29 cellular contexts compared by ENCODE assay signal in genomic region chr2:215361211-215361875, GRCh38. TPM values are rescaled to one million over a fixed set of nuclear protein-coding genes. Genes with fewer than 3 reads are reported as not detected.
DNase-seq lines count a peak whose midpoint lies in the region; ATAC-seq, FAIRE-seq and TF ChIP-seq lines count a peak whose summit lies in the region.
"Had no signal": no experiment of that assay in that cellular context is flagged by ENCODE, and none has a peak within 500 bp of the region (broad histone marks: within the 10 kb centered on the region; RNA-seq: fewer than 3 reads in every experiment).

No MANE protein-coding gene starts in this region.

- no peak for FAIRE-seq in HepG2 (lab: Jason Lieb, UNC)
- FAIRE-seq in K562 (lab: Jason Lieb, UNC): no peak
- FAIRE-seq: G401.6 had no signal

- no peaks in the 10 kb centered on the region for H3K9me1 ChIP-seq in K562 (ENCODE audit: control insufficient read depth, insufficient read depth, low read length)

- H3K27me3 ChIP-seq in HepG2 (ENCODE audit: control insufficient read depth in 1 of 2, insufficient read depth in 2 of 2, low read length in 2 of 2) (no peaks in the 10 kb centered on the region), right lobe of liver (no peaks in the 10 kb centered on the region), K562 (ENCODE audit: control insufficient read depth in 2 of 2, insufficient read depth in 2 of 2, low read length in 2 of 2) (no peaks in the 10 kb centered on the region)
- H3K27me3 ChIP-seq: body of pancreas, gastroesophageal sphincter, hepatocyte, stomach, thyroid gland, vagina had no signal

- ATAC-seq in HepG2: no peak
- ATAC-seq in right lobe of liver: no peak
- peak; percentile 30; the same call in 2 of the 3 replicates for ATAC-seq in K562
- ATAC-seq in HG02852 (IDR thresholded peaks at IDR 0.05; ENCODE audit: unreplicated experiment): no peak
- ATAC-seq in HG02623 (IDR thresholded peaks at IDR 0.05; ENCODE audit: unreplicated experiment): no peak
- ATAC-seq: activated naive CD8-positive, alpha-beta T cell treated with anti-CD3 and anti-CD28 coated beads, Interleukin-2, amount 50 U/mL, for 24 hours; body of pancreas; gastroesophageal sphincter; naive thymus-derived CD4-positive, alpha-beta T cell had no signal

- H3K4me1 ChIP-seq in HepG2 (ENCODE audit: insufficient read depth, low read length) (no peaks in the 10 kb centered on the region), right lobe of liver (no peaks in the 10 kb centered on the region), K562 (replicated peaks in 1 of 2; ENCODE audit: control insufficient read depth in 2 of 2, insufficient read depth in 2 of 2, low read length in 2 of 2) (peaks cover 0 to 6% of the 10 kb centered on the region in 2 experiments; a peak in 3 of 5 replicates)
- H3K4me1 ChIP-seq: body of pancreas, gastroesophageal sphincter, stomach, thyroid gland, vagina had no signal

- BruUV-seq in HepG2 (replicated peaks; lab: Mats Ljungman, UMichigan): TSS peak; percentile 77
- BruUV-seq in K562 (replicated peaks; lab: Mats Ljungman, UMichigan): no TSS peak

- TF ChIP-seq RAD21 in HepG2 (CRISPR knock-in tag; IDR thresholded peaks at IDR 0.05) (no peak), K562 (CRISPR knock-in tag; conservative IDR thresholded peaks at IDR 0.05 in 1 of 2, IDR thresholded peaks at IDR 0.05 in 1 of 2) (no peak)

- CTCF ChIA-PET in HepG2 (lab: Yijun Ruan, JAX; ENCODE audit: low intra/inter-chr PET ratio, low total read pairs) (no interaction called here), K562 (lab: Yijun Ruan, JAX; ENCODE audit: low intra/inter-chr PET ratio) (no interaction called here)

- 99% methylated on average over 4 of the region's 4 CpGs for WGBS in HepG2 (ENCODE audit: low lambda C conversion rate)
- 92% methylated on average over 4 of the region's 4 CpGs for WGBS in right lobe of liver (ENCODE audit: insufficient coverage, low coverage, low lambda C conversion rate, missing lambda C conversion rate)
- 70% methylated on average over 3 of the region's 4 CpGs for WGBS in K562 (ENCODE audit: insufficient coverage, low coverage, missing lambda C conversion rate)

- TF ChIP-seq POLR2A in HepG2 (IDR thresholded peaks at IDR 0.05; ENCODE audit: insufficient read depth in 1 of 2, low read depth in 2 of 2, low read length in 2 of 2) (0 out of 4 replicates have a peak, but pooled peaks of 1 of the 2 experiments have one; percentile 23), right lobe of liver (IDR thresholded peaks at IDR 0.05) (no peak), K562 (conservative IDR thresholded peaks at IDR 0.05) (no peak)

- H3K4me2 ChIP-seq in HepG2 (ENCODE audit: low read depth, low read length): no peak overlapping the region
- no peak overlapping the region for H3K4me2 ChIP-seq in K562 (ENCODE audit: insufficient read depth, low read length)
- H3K4me2 ChIP-seq: hepatocyte had no signal

- no peaks in the 10 kb centered on the region for H3K9me3 ChIP-seq in HepG2 (ENCODE audit: low read length)
- no peaks in the 10 kb centered on the region for H3K9me3 ChIP-seq in right lobe of liver
- H3K9me3 ChIP-seq in K562 (replicated peaks; ENCODE audit: control insufficient read depth, insufficient read depth, low read depth, low read length): no peaks in the 10 kb centered on the region
- H3K9me3 ChIP-seq: body of pancreas, gastroesophageal sphincter, stomach, thyroid gland, vagina had no signal

- TF ChIP-seq EP300 in HepG2 (IDR thresholded peaks at IDR 0.05; ENCODE audit: low read depth in 2 of 2, low read length in 2 of 2) (no peak), HepG2 (CRISPR knock-in tag; IDR thresholded peaks at IDR 0.05; ENCODE audit: borderline replicate concordance) (no peak), K562 (IDR thresholded peaks at IDR 0.05; ENCODE audit: low read length) (no peak)

- H3K79me2 ChIP-seq in HepG2 (ENCODE audit: insufficient read depth, low read length): no peaks in the 10 kb centered on the region
- no peaks in the 10 kb centered on the region for H3K79me2 ChIP-seq in K562 (ENCODE audit: control insufficient read depth, insufficient read depth, low read length)
- H3K79me2 ChIP-seq: hepatocyte had no signal

- intact Hi-C loops in HepG2 (cut with micrococcal nuclease; ENCODE audit: unreplicated experiment): no loop called here
- intact Hi-C loops in right lobe of liver (cut with DNase I): loop anchor here in 1 of 2 donors (5.0 kb wide), 1 partner anchor 46 kb away; no protein-coding TSS in a partner anchor
- intact Hi-C loops in K562 (cut with micrococcal nuclease): no loop called here

- H2AFZ ChIP-seq in HepG2 (ENCODE audit: low read length) (no peak overlapping the region), K562 (ENCODE audit: low read depth, low read length) (no peak overlapping the region)
- H2AFZ ChIP-seq: hepatocyte had no signal

- in situ Hi-C loops in HepG2 (cut with HindIII; ENCODE audit: extremely low pct_ligation_motif_present, low pct_unique_long_range_greater_than_20kb): no loop called here
- in situ Hi-C loops in K562 (cut with MboI): loop anchor here (10.0 kb wide), 1 partner anchor 877 kb away; no protein-coding TSS in a partner anchor

- H3K27ac ChIP-seq in HepG2 (ENCODE audit: extremely low read length, insufficient read depth, low read length) (no peak overlapping the region), right lobe of liver (no peak overlapping the region), K562 (ENCODE audit: extremely low read depth, low read depth, low read length) (no peak overlapping the region)
- H3K27ac ChIP-seq: body of pancreas, gastroesophageal sphincter, hepatocyte, stomach, thyroid gland, vagina had no signal

- H3K36me3 ChIP-seq in HepG2 (replicated peaks in 1 of 2; ENCODE audit: control insufficient read depth in 1 of 2, insufficient read depth in 2 of 2, low read length in 2 of 2) (peaks cover 34 to 56% of the 10 kb centered on the region in 2 experiments), right lobe of liver (peaks cover 4 to 62% (median 34%) of the 10 kb centered on the region in 4 donors), K562 (ENCODE audit: control insufficient read depth, insufficient read depth, low read length) (peaks cover 19% of the 10 kb centered on the region; the same call in 2 of the 3 replicates)

- no peak overlapping the region for H3K9ac ChIP-seq in HepG2 (ENCODE audit: insufficient read depth, low read depth, low read length)
- no peak overlapping the region for H3K9ac ChIP-seq in K562 (ENCODE audit: insufficient read depth in 1 of 2, low read depth in 2 of 2, low read length in 2 of 2)

- DNase-seq in HepG2 (ENCODE audit: low spot score): no peak
- DNase-seq in right lobe of liver: no peak
- no peak for DNase-seq in K562 (ENCODE audit: extremely low read depth in 1 of 4, low spot score in 3 of 4)
- DNase-seq in fibroblast of the aortic adventitia (ENCODE audit: low read depth): peak; percentile 26
- DNase-seq in NCI-H2029 (lab: John Stamatoyannopoulos, UW): no peak
- DNase-seq in dermis blood vessel endothelial cell: no peak
- DNase-seq: ACHN; activated CD4-positive, alpha-beta T cell treated with anti-CD3 and anti-CD28 coated beads for 48 hours; activated naive CD8-positive, alpha-beta T cell treated with anti-CD3 and anti-CD28 coated beads, Interleukin-2, amount 50 U/mL, for 24 hours; activated T-cell treated with anti-CD3 and anti-CD28 coated beads, Interleukin-2, amount 50 U/mL, for 1 hour; body of pancreas; DMS53; effector CD4-positive, alpha-beta T cell; Karpas-422; mesendoderm; naive thymus-derived CD4-positive, alpha-beta T cell; NCI-H1436 treated with DMSO at 0.1 percent for 48 hours; NCI-H2107; NCI-H510A; nucleus accumbens; OCI-M1; stomach; thyroid gland had no signal

- no peak overlapping the region for H3K4me3 ChIP-seq in HepG2 (replicated peaks in 1 of 3; ENCODE audit: insufficient read depth in 1 of 3, low read depth in 2 of 3, low read length in 3 of 3)
- no peak overlapping the region for H3K4me3 ChIP-seq in right lobe of liver
- no peak overlapping the region for H3K4me3 ChIP-seq in K562
- no peak overlapping the region for H3K4me3 ChIP-seq in fibroblast of the aortic adventitia (ENCODE audit: low read depth, low read length)
- H3K4me3 ChIP-seq: body of pancreas, gastroesophageal sphincter, hepatocyte, stomach, thyroid gland, vagina had no signal

- peaks cover 36% of the 10 kb centered on the region for H4K20me1 ChIP-seq in HepG2 (ENCODE audit: insufficient read depth, low read length)
- H4K20me1 ChIP-seq in K562 (replicated peaks; ENCODE audit: control insufficient read depth, insufficient read depth, low read length): no peaks in the 10 kb centered on the region

- no peak for TF ChIP-seq CTCF in HepG2 (CRISPR knock-in tag; IDR thresholded peaks at IDR 0.05)
- TF ChIP-seq CTCF in right lobe of liver (IDR thresholded peaks at IDR 0.05): no peak
- TF ChIP-seq CTCF in K562 (IDR thresholded peaks at IDR 0.05 in 2 of 3, conservative IDR thresholded peaks at IDR 0.05 in 1 of 3; ENCODE audit: insufficient read depth in 2 of 3, low read depth in 1 of 3, low read length in 3 of 3): no peak
- TF ChIP-seq CTCF in fibroblast of the aortic adventitia (IDR thresholded peaks at IDR 0.05; ENCODE audit: insufficient read depth, low read length): no peak

- POLR2A ChIA-PET in HepG2 (lab: Yijun Ruan, JAX): no interaction called here
- POLR2A ChIA-PET in K562 (lab: Yijun Ruan, JAX): no interaction called here

RNA-seq across cellular contexts. Expression of gene ATIC, which starts 49.5 kb away (rescaled TPM):
- total RNA-seq in HepG2 (2016; rRNA removed; fragmentation: Illumina TruSeq; extraction: Trizol) (89.8 and 276 TPM in 2 replicates), right lobe of liver (10 to 100 TPM; 38.8 to 57.3 (median 43.0) TPM), K562 (2014; rRNA removed) (61.6 and 71.6 TPM in 2 replicates), K562 (2014; rRNA removed; fragmentation: Illumina TruSeq; extraction: Trizol) (54.2 and 58.4 TPM in 2 replicates), K562 (2015; rRNA removed; fragmentation: Illumina TruSeq; extraction: Trizol) (45.6 and 53.5 TPM in 2 replicates), K562 (2021) (305 and 308 TPM in 2 replicates), fibroblast of the aortic adventitia (ENCODE audit: low replicate concordance) (24.5 and 28.0 TPM in 2 replicates), dermis blood vessel endothelial cell (6.6 and 33.6 TPM in 2 replicates)
- total RNA-seq in HepG2 (2016; cell fraction: cytosol; rRNA removed; fragmentation: Illumina TruSeq; extraction: Trizol; ENCODE audit: low read depth): 41.3 and 50.0 TPM in 2 replicates
- total RNA-seq in HepG2 (2016; cell fraction: insoluble cytoplasmic fraction; rRNA removed; fragmentation: Illumina TruSeq; extraction: Trizol): 74.0 and 293 TPM in 2 replicates
- total RNA-seq in HepG2 (2016; cell fraction: membrane; rRNA removed; fragmentation: Illumina TruSeq; extraction: Trizol): 89.3 and 106 TPM in 2 replicates
- 158 and 178 TPM in 2 replicates for total RNA-seq in HepG2 (2016; cell fraction: nucleus; rRNA removed; fragmentation: Illumina TruSeq; extraction: Trizol)
- polyA plus RNA-seq in HepG2 (2011; rRNA removed) (140 and 146 TPM in 2 replicates), K562 (2011; rRNA removed) (131 and 134 TPM in 2 replicates), K562 (2014; fragmentation: Illumina TruSeq; extraction: Trizol) (384 and 426 TPM in 2 replicates), K562 (2014; fragmentation: Nextera tagmentation; extraction: Ambion mirVana) (100 to 1,000 TPM; 304 to 480 TPM), K562 (2014; rRNA removed) (178 and 212 TPM in 2 replicates)
- 118 and 158 TPM in 2 replicates for polyA plus RNA-seq in HepG2 (2011; cell fraction: cytosol; rRNA removed)
- 146 and 172 TPM in 2 replicates for polyA plus RNA-seq in HepG2 (2011; cell fraction: nucleus; rRNA removed)
- polyA plus RNA-seq in HepG2 (2012): 332 and 337 TPM in 2 replicates
- 84.7 and 87.1 TPM in 2 replicates for polyA plus RNA-seq in HepG2 (2016; cell fraction: cytosol; fragmentation: Illumina TruSeq; extraction: Trizol; ENCODE audit: low read depth)
- polyA plus RNA-seq in HepG2 (2016; cell fraction: insoluble cytoplasmic fraction; fragmentation: Illumina TruSeq; extraction: Trizol; ENCODE audit: low read depth): 500 and 505 TPM in 2 replicates
- polyA plus RNA-seq in HepG2 (2016; cell fraction: membrane; fragmentation: Illumina TruSeq; extraction: Trizol; ENCODE audit: low read depth): 128 and 133 TPM in 2 replicates
- polyA plus RNA-seq in HepG2 (2016; cell fraction: nucleus; fragmentation: Illumina TruSeq; extraction: Trizol; ENCODE audit: insufficient read depth, low read depth): 347 and 358 TPM in 2 replicates
- 138 and 191 TPM in 2 replicates for polyA minus RNA-seq in HepG2 (2011; rRNA and poly(A)+ RNA removed; ENCODE audit: low replicate concordance)
- polyA minus RNA-seq in HepG2 (2011; cell fraction: cytosol; rRNA and poly(A)+ RNA removed): 177 and 194 TPM in 2 replicates
- polyA minus RNA-seq in HepG2 (2011; cell fraction: nucleus; rRNA and poly(A)+ RNA removed): 127 and 162 TPM in 2 replicates
- total RNA-seq in K562 (2011; cell fraction: chromatin; rRNA removed; ENCODE audit: low replicate concordance): 153 and 264 TPM in 2 replicates
- total RNA-seq in K562 (2011; cell fraction: nucleolus; rRNA removed): 74.7 and 102 TPM in 2 replicates
- 123 and 141 TPM in 2 replicates for total RNA-seq in K562 (2011; cell fraction: nucleoplasm; rRNA removed)
- polyA plus RNA-seq in K562 (2011; cell fraction: cytosol; rRNA removed): 79.2 and 99.4 TPM in 2 replicates
- polyA plus RNA-seq in K562 (2011; cell fraction: nucleus; rRNA removed): 112 and 126 TPM in 2 replicates
- 257 and 409 TPM in 2 replicates for polyA plus RNA-seq in K562 (2012)
- 285 and 362 TPM in 2 replicates for polyA minus RNA-seq in K562 (2011; rRNA and poly(A)+ RNA removed)
- 147 and 208 TPM in 2 replicates for polyA minus RNA-seq in K562 (2011; cell fraction: cytosol; rRNA and poly(A)+ RNA removed)
- 47.4 and 65.0 TPM in 2 replicates for polyA minus RNA-seq in K562 (2011; cell fraction: nucleus; rRNA and poly(A)+ RNA removed)

Comparison
In these comparisons a context has a peak if more than half of its experiments do, and no peak if none do; other contexts are left out.
1. Of the 241 proteins assayed by ChIP-seq in both HepG2 and K562: peak only in HepG2: AFF4, POLR2AphosphoS5, POLR2G and RBM22; only in K562: none; in both: none; in neither: 236; mixed calls (peak in some experiments, not most) for 1.